In genomic region chr4:95360256-95360903, GRCh38 we compare ENCODE assay signal across 1 cellular context.
TF ChIP-seq lines count a peak whose summit lies in the region.

No MANE protein-coding gene starts in this region.

TF ChIP-seq in GM23338, 12 proteins besides CTCF, POLR2A, EP300 and RAD21 (continued from another document):
- no peak for TF ChIP-seq CREB1 (CRISPR knock-in tag; IDR thresholded peaks at IDR 0.05; ENCODE audit: low read depth)
- TF ChIP-seq REST (IDR thresholded peaks at IDR 0.05; ENCODE audit: unreplicated experiment), result no peak
- no peak for TF ChIP-seq EZH2 (IDR thresholded peaks at IDR 0.05; ENCODE audit: low read depth, unreplicated experiment)
- no peak for TF ChIP-seq ZNF114 (CRISPR knock-in tag; IDR thresholded peaks at IDR 0.05)
- no peak for TF ChIP-seq JUNB (IDR thresholded peaks at IDR 0.05; ENCODE audit: unreplicated experiment)
- no peak for TF ChIP-seq ZNF331 (CRISPR knock-in tag; IDR thresholded peaks at IDR 0.05; ENCODE audit: low read depth)
- no peak for TF ChIP-seq POLR2AphosphoS5 (IDR thresholded peaks at IDR 0.05; ENCODE audit: low read depth)
